In the genomic region with DNA sequence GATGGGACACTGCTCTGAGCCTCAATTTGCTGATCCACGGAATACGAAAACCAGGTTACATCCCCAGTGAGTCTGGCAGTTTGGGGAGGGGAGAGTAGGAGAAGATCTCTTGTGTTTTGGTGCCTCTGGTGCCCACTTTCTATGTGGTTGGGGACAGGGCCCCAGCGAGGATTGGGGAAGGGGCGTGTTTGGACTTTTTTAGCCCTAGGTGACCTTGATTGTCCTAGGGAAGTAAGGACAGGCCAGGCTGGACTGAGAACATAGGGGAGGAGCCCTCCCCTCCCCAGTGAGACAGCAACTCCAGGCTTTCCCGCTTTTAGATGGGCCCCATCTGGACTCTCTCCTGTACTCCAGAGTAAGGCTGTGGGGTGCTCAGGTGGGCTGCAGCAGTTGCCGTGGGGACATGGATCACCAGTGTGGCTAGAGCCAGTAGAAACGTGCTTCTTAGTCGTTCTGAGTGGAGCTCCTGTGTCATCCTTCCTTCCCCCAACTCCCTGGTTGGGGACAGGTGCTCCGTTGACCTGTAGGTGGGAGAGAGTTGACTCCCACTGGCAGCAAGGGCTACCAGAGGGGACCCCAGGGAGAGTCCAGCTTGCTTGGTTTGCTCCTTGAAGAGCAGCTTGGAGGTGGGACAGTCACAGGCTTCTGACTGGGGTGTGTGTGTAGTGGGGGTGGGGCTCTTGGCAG, we compare ENCODE assay signal across 10 cellular contexts. TPM values are rescaled to one million over a fixed set of nuclear protein-coding genes. Genes with fewer than 3 reads are reported as not detected.
DNase-seq lines count a peak whose midpoint lies in the region; ATAC-seq, FAIRE-seq and TF ChIP-seq lines count a peak whose summit lies in the region.
"Had no signal": no experiment of that assay in that cellular context is flagged by ENCODE, and none has a peak within 500 bp of the region (broad histone marks: within the 10 kb centered on the region; RNA-seq: fewer than 3 reads in every experiment).

No MANE protein-coding gene starts in this region.

- H3K4me1 ChIP-seq in HUES6 (ENCODE audit: control insufficient read depth, insufficient read depth, low read length) (peaks cover 71% of the 10 kb centered on the region), keratinocyte (ENCODE audit: control insufficient read depth, extremely low read depth, insufficient read depth, low read length) (peaks cover 57% of the 10 kb centered on the region), stomach smooth muscle (ENCODE audit: control insufficient read depth, insufficient read depth, low read length) (peaks cover 76% of the 10 kb centered on the region)

- H3K4me3 ChIP-seq in HUES6 (ENCODE audit: low read depth, low read length) (peak overlapping the region; percentile 11; the same call in 1 of the 2 replicates), keratinocyte (ENCODE audit: control insufficient read depth in 2 of 3, extremely low read depth in 1 of 3, insufficient read depth in 2 of 3, low read depth in 1 of 3, low read length in 3 of 3) (no peak overlapping the region), stomach smooth muscle (ENCODE audit: low read length in 2 of 2) (peak overlapping the region; percentile 23 to 85)

- FAIRE-seq in keratinocyte (lab: Jason Lieb, UNC) = no peak

- peaks cover 23 to 40% of the 10 kb centered on the region in 2 donors for H3K36me3 Mint-ChIP-seq in activated naive CD4-positive, alpha-beta T cell treated with anti-CD3 and anti-CD28 coated beads, Interleukin-2, amount 50 U/mL, for 72 hours

- H3K27me3 ChIP-seq in HUES6 (ENCODE audit: control insufficient read depth, insufficient read depth, low read length) = no peaks in the 10 kb centered on the region
- no peaks in the 10 kb centered on the region for H3K27me3 ChIP-seq in keratinocyte (ENCODE audit: control insufficient read depth, extremely low read depth, insufficient read depth, low read length)
- no peaks in the 10 kb centered on the region for H3K27me3 ChIP-seq in stomach smooth muscle (ENCODE audit: control insufficient read depth in 1 of 2, insufficient read depth in 2 of 2, low read length in 2 of 2)

- H2AFZ ChIP-seq in keratinocyte (ENCODE audit: control insufficient read depth, low read length) = no peak overlapping the region

- no peaks in the 10 kb centered on the region for H3K9me3 Mint-ChIP-seq in activated naive CD4-positive, alpha-beta T cell treated with anti-CD3 and anti-CD28 coated beads, Interleukin-2, amount 50 U/mL, for 72 hours

- H3K9me3 ChIP-seq in HUES6 (ENCODE audit: control insufficient read depth, insufficient read depth, low read depth, low read length) (no peaks in the 10 kb centered on the region), keratinocyte (ENCODE audit: control insufficient read depth, low read depth, low read length) (no peaks in the 10 kb centered on the region), stomach smooth muscle (ENCODE audit: control insufficient read depth in 2 of 2, low read length in 2 of 2) (no peaks in the 10 kb centered on the region)

- H3K27ac ChIP-seq in HUES6 (ENCODE audit: low read depth, low read length) (no peak overlapping the region), keratinocyte (ENCODE audit: control insufficient read depth, insufficient read depth, low read length) (no peak overlapping the region), stomach smooth muscle (ENCODE audit: low read length) (peak overlapping the region; percentile 75)

- DNase-seq in activated naive CD4-positive, alpha-beta T cell treated with anti-CD3 and anti-CD28 coated beads, Interleukin-2, amount 50 U/mL, for 72 hours (ENCODE audit: low spot score in 2 of 2) = no peak
- no peak for DNase-seq in keratinocyte (ENCODE audit: low read depth, low spot score)
- DNase-seq in NCI-H1930 (lab: John Stamatoyannopoulos, UW) = no peak
- no peak for DNase-seq in HuH-7.5 (ENCODE audit: low spot score)
- DNase-seq in hepatic stellate cell (ENCODE audit: low spot score) = no peak

- TF ChIP-seq CTCF in keratinocyte (optimal IDR thresholded peaks at IDR 0.05 in 1 of 3, IDR thresholded peaks at IDR 0.05 in 1 of 3, conservative IDR thresholded peaks at IDR 0.05 in 1 of 3; ENCODE audit: extremely low read depth in 1 of 3, insufficient read depth in 2 of 3, low read length in 3 of 3) = no peak

- H3K36me3 ChIP-seq in HUES6 (ENCODE audit: control insufficient read depth, insufficient read depth, low read length) = peaks cover 60% of the 10 kb centered on the region
- H3K36me3 ChIP-seq in keratinocyte (ENCODE audit: control insufficient read depth in 2 of 2, extremely low read depth in 1 of 2, insufficient read depth in 2 of 2, low read length in 2 of 2) = peaks cover 40 to 55% of the 10 kb centered on the region in 2 experiments
- peaks cover 6 to 23% of the 10 kb centered on the region in 2 donors for H3K36me3 ChIP-seq in stomach smooth muscle (ENCODE audit: control insufficient read depth in 2 of 2, insufficient read depth in 2 of 2, low read length in 2 of 2)

- dilution Hi-C loops in keratinocyte (cut with MboI; ENCODE audit: extremely low pct_ligation_motif_present, low sequenced_read_pairs) = no loop called here

- H3K9me1 ChIP-seq in keratinocyte (ENCODE audit: control insufficient read depth, extremely low read depth, insufficient read depth, low read length) = peaks cover 10% of the 10 kb centered on the region

- peak overlapping the region; percentile 85 to 88 for H3K27ac Mint-ChIP-seq in activated naive CD4-positive, alpha-beta T cell treated with anti-CD3 and anti-CD28 coated beads, Interleukin-2, amount 50 U/mL, for 72 hours

- H4K20me1 ChIP-seq in keratinocyte (ENCODE audit: control insufficient read depth, extremely low read depth, insufficient read depth, low read length) = peaks cover 42% of the 10 kb centered on the region

- H3K79me2 ChIP-seq in keratinocyte (ENCODE audit: control insufficient read depth, insufficient read depth, low read length) = peaks cover 73% of the 10 kb centered on the region

- H3K4me2 ChIP-seq in keratinocyte (ENCODE audit: control insufficient read depth, extremely low read depth, insufficient read depth, low read depth, low read length) = peak overlapping the region; percentile 69

- H3K9ac ChIP-seq in HUES6 (ENCODE audit: low read length) (no peak overlapping the region), keratinocyte (ENCODE audit: control insufficient read depth, extremely low read depth, insufficient read depth, low read length) (peak overlapping the region; percentile 6), stomach smooth muscle (ENCODE audit: low read length in 2 of 2) (peak overlapping the region; percentile 46 to 51)

- ATAC-seq in activated naive CD4-positive, alpha-beta T cell treated with anti-CD3 and anti-CD28 coated beads, Interleukin-2, amount 50 U/mL, for 72 hours = no peak
- no peak for ATAC-seq in GM21515 (IDR thresholded peaks at IDR 0.05; ENCODE audit: unreplicated experiment)

RNA-seq across cellular contexts. Expression of a gene that starts 4.3 kb away (rescaled TPM):
- total RNA-seq in activated naive CD4-positive, alpha-beta T cell treated with anti-CD3 and anti-CD28 coated beads, Interleukin-2, amount 50 U/mL, for 72 hours = 10 to 100 TPM; 88.3 to 96.7 TPM
- 31.6 to 57.0 TPM (median 41.0 TPM) in 3 replicates for polyA plus RNA-seq in keratinocyte
- 7.2 TPM for polyA plus RNA-seq in keratinocyte (2011; ENCODE audit: low read depth)
- polyA plus RNA-seq in keratinocyte (2011; cell fraction: cytosol; rRNA removed) = 27.7 and 50.2 TPM in 2 replicates
- polyA plus RNA-seq in keratinocyte (2011; cell fraction: nucleus; rRNA removed) = 39.8 and 58.0 TPM in 2 replicates
- polyA plus RNA-seq in keratinocyte (2012; ENCODE audit: low replicate concordance) = 27.9 and 71.5 TPM in 2 replicates
- polyA minus RNA-seq in keratinocyte = 40.5 to 110 TPM (median 61.5 TPM) in 3 replicates
- polyA minus RNA-seq in keratinocyte (2011; cell fraction: cytosol; rRNA and poly(A)+ RNA removed) = 56.8 TPM
- 23.4 and 25.2 TPM in 2 replicates for polyA minus RNA-seq in keratinocyte (2011; cell fraction: nucleus; rRNA and poly(A)+ RNA removed)

RNA-seq across cellular contexts. Expression of a gene that starts 25.3 kb away (rescaled TPM):
- total RNA-seq in activated naive CD4-positive, alpha-beta T cell treated with anti-CD3 and anti-CD28 coated beads, Interleukin-2, amount 50 U/mL, for 72 hours = 10 to 100 TPM; 42.8 to 60.6 TPM
- 13.2 to 17.1 TPM (median 15.0 TPM) in 3 replicates for polyA plus RNA-seq in keratinocyte
- polyA plus RNA-seq in keratinocyte (2011; ENCODE audit: low read depth) = 3.4 TPM
- polyA plus RNA-seq in keratinocyte (2011; cell fraction: cytosol; rRNA removed) = 7.1 and 14.2 TPM in 2 replicates
- polyA plus RNA-seq in keratinocyte (2011; cell fraction: nucleus; rRNA removed) = 21.7 and 25.9 TPM in 2 replicates
- polyA plus RNA-seq in keratinocyte (2012; ENCODE audit: low replicate concordance) = 15.7 and 20.3 TPM in 2 replicates
- polyA minus RNA-seq in keratinocyte = 7.4 to 21.5 TPM (median 7.7 TPM) in 3 replicates
- polyA minus RNA-seq in keratinocyte (2011; cell fraction: cytosol; rRNA and poly(A)+ RNA removed) = 11.7 TPM
- polyA minus RNA-seq in keratinocyte (2011; cell fraction: nucleus; rRNA and poly(A)+ RNA removed) = 1.9 and 2.9 TPM in 2 replicates

RNA-seq across cellular contexts. Expression of a gene that starts 28.0 kb away (rescaled TPM):
- total RNA-seq in activated naive CD4-positive, alpha-beta T cell treated with anti-CD3 and anti-CD28 coated beads, Interleukin-2, amount 50 U/mL, for 72 hours = not detected
- 3.4 to 7.4 TPM (median 5.5 TPM) in 3 replicates for polyA plus RNA-seq in keratinocyte
- polyA plus RNA-seq in keratinocyte (2011; ENCODE audit: low read depth) = not detected
- polyA plus RNA-seq in keratinocyte (2011; cell fraction: cytosol; rRNA removed) = 2.2 and 6.2 TPM in 2 replicates
- 0.76 and 3.1 TPM in 2 replicates for polyA plus RNA-seq in keratinocyte (2011; cell fraction: nucleus; rRNA removed)
- polyA plus RNA-seq in keratinocyte (2012; ENCODE audit: low replicate concordance) = 2.2 and 15.4 TPM in 2 replicates
- 2.4 to 8.9 TPM (median 5.7 TPM) in 3 replicates for polyA minus RNA-seq in keratinocyte
- polyA minus RNA-seq in keratinocyte (2011; cell fraction: cytosol; rRNA and poly(A)+ RNA removed) = not detected
- polyA minus RNA-seq in keratinocyte (2011; cell fraction: nucleus; rRNA and poly(A)+ RNA removed) = 3.2 TPM in 1 of 2 replicates, not detected in the other
- total RNA-seq: glomerular endothelial cell, LHCN-M2 had no signal

RNA-seq across cellular contexts. Expression of a gene that starts 46.9 kb away (rescaled TPM):
- total RNA-seq in activated naive CD4-positive, alpha-beta T cell treated with anti-CD3 and anti-CD28 coated beads, Interleukin-2, amount 50 U/mL, for 72 hours = under 1 TPM in 1 of 2 donors, not detected in 1; 0.23 TPM
- polyA plus RNA-seq in keratinocyte = not detected in 3 replicates
- polyA plus RNA-seq in keratinocyte (2011; ENCODE audit: low read depth) = not detected
- not detected in 2 replicates for polyA plus RNA-seq in keratinocyte (2011; cell fraction: cytosol; rRNA removed)
- polyA plus RNA-seq in keratinocyte (2011; cell fraction: nucleus; rRNA removed) = not detected in 2 replicates
- polyA plus RNA-seq in keratinocyte (2012; ENCODE audit: low replicate concordance) = not detected in 2 replicates
- not detected in 3 replicates for polyA minus RNA-seq in keratinocyte
- polyA minus RNA-seq in keratinocyte (2011; cell fraction: cytosol; rRNA and poly(A)+ RNA removed) = not detected
- polyA minus RNA-seq in keratinocyte (2011; cell fraction: nucleus; rRNA and poly(A)+ RNA removed) = not detected in 2 replicates
- total RNA-seq: glomerular endothelial cell, LHCN-M2 had no signal

RNA-seq across cellular contexts. Expression of a gene that starts 52.3 kb away (rescaled TPM):
- total RNA-seq in activated naive CD4-positive, alpha-beta T cell treated with anti-CD3 and anti-CD28 coated beads, Interleukin-2, amount 50 U/mL, for 72 hours = 100 to 1,000 TPM; 197 to 227 TPM
- polyA plus RNA-seq in keratinocyte = 54.5 to 129 TPM (median 93.4 TPM) in 3 replicates
- 9.3 TPM for polyA plus RNA-seq in keratinocyte (2011; ENCODE audit: low read depth)
- 83.2 and 87.4 TPM in 2 replicates for polyA plus RNA-seq in keratinocyte (2011; cell fraction: cytosol; rRNA removed)
- 62.4 and 70.6 TPM in 2 replicates for polyA plus RNA-seq in keratinocyte (2011; cell fraction: nucleus; rRNA removed)
- 33.5 and 73.1 TPM in 2 replicates for polyA plus RNA-seq in keratinocyte (2012; ENCODE audit: low replicate concordance)
- 94.9 to 233 TPM (median 101 TPM) in 3 replicates for polyA minus RNA-seq in keratinocyte
- polyA minus RNA-seq in keratinocyte (2011; cell fraction: cytosol; rRNA and poly(A)+ RNA removed) = 82.5 TPM
- polyA minus RNA-seq in keratinocyte (2011; cell fraction: nucleus; rRNA and poly(A)+ RNA removed) = 42.8 and 63.6 TPM in 2 replicates

Comparison
In these comparisons a context has a peak if more than half of its experiments do, and no peak if none do; other contexts are left out.
1. H3K4me3 ChIP-seq: peak in HUES6 (single experiment) and stomach smooth muscle (2 of 2); none in keratinocyte (0 of 3).